10 cellular contexts compared by ENCODE assay signal in genomic region chr9:127991017-127991756, GRCh38. TPM values are rescaled to one million over a fixed set of nuclear protein-coding genes. Genes with fewer than 3 reads are reported as not detected.
DNase-seq lines count a peak whose midpoint lies in the region; ATAC-seq and TF ChIP-seq lines count a peak whose summit lies in the region.
"Had no signal": no experiment of that assay in that cellular context is flagged by ENCODE, and none has a peak within 500 bp of the region (broad histone marks: within the 10 kb centered on the region; RNA-seq: fewer than 3 reads in every experiment).

No MANE protein-coding gene starts in this region.

- ATAC-seq in CD4-positive, alpha-beta T cell (ENCODE audit: poor library complexity): peak; percentile 71
- peak; percentile 90 for ATAC-seq in T-helper 17 cell
- peak; percentile 71 for ATAC-seq in left lobe of liver
- no peak for ATAC-seq in GM19328 (IDR thresholded peaks at IDR 0.05; ENCODE audit: unreplicated experiment)
- ATAC-seq in HG03439 (IDR thresholded peaks at IDR 0.05; ENCODE audit: unreplicated experiment): no peak

- no peaks in the 10 kb centered on the region for H3K9me3 ChIP-seq in CD4-positive, alpha-beta T cell (ENCODE audit: control insufficient read depth, low read length)
- no peaks in the 10 kb centered on the region for H3K9me3 ChIP-seq in T-helper 17 cell (ENCODE audit: control insufficient read depth, low read length, poor library complexity, severe bottlenecking)

- no peaks in the 10 kb centered on the region for H3K27me3 Mint-ChIP-seq in CD4-positive, alpha-beta T cell
- no peaks in the 10 kb centered on the region for H3K27me3 Mint-ChIP-seq in T-helper 17 cell

- no peaks in the 10 kb centered on the region for H3K9me3 Mint-ChIP-seq in CD4-positive, alpha-beta T cell
- H3K9me3 Mint-ChIP-seq: activated T-helper 2 cell treated with anti-CD3 and anti-CD28 coated beads, Interferon-gamma antibody, Interleukin-2, Interleukin-4, amounts not matched to agents 10 μg/mL and 5 μg/mL and 100 μg/mL, durations not matched to agents 14 hours and 24 hours and 36 hours had no signal

- H3K27ac Mint-ChIP-seq in CD4-positive, alpha-beta T cell: peak overlapping the region; percentile 38
- H3K27ac Mint-ChIP-seq in T-helper 17 cell: peak overlapping the region; percentile 83
- H3K27ac Mint-ChIP-seq: activated T-helper 2 cell treated with anti-CD3 and anti-CD28 coated beads, Interferon-gamma antibody, Interleukin-2, Interleukin-4, amounts not matched to agents 10 μg/mL and 5 μg/mL and 100 μg/mL, durations not matched to agents 14 hours and 24 hours and 36 hours had no signal

- CTCF ChIA-PET in CD4-positive, alpha-beta T cell (lab: Charles Lee): interaction anchor here (1.1 to 1.5 kb wide), 2 partner anchors 9 to 36 kb away, joined by 4 read pairs; no protein-coding TSS in a partner anchor

- no peak for TF ChIP-seq CTCF in CD4-positive, alpha-beta T cell (IDR thresholded peaks at IDR 0.05)

- peaks cover 49% of the 10 kb centered on the region for H3K4me1 Mint-ChIP-seq in CD4-positive, alpha-beta T cell (ENCODE audit: low read depth)
- peaks cover 24% of the 10 kb centered on the region for H3K4me1 Mint-ChIP-seq in T-helper 17 cell

- no peak overlapping the region for H3K27ac ChIP-seq in CD4-positive, alpha-beta T cell (ENCODE audit: low read depth, low read length)

- DNase-seq in CD4-positive, alpha-beta T cell: no peak
- DNase-seq in HT-29 (ENCODE audit: low spot score) (peak; percentile 97), T-helper 17 cell (no peak), left lobe of liver (ENCODE audit: low spot score) (peak; percentile 94), NCI-H526 (lab: John Stamatoyannopoulos, UW) (no peak)
- DNase-seq in stimulated activated CD4-positive, alpha-beta T cell treated with anti-CD3 and anti-CD28 coated beads, Interleukin-12 subunit alpha, Interleukin-12 subunit beta, amount 100 ng/mL, for 4 hours: no peak
- DNase-seq: DND-41 had no signal

- intact Hi-C loops in CD4-positive, alpha-beta T cell (cut with DNase I, micrococcal nuclease): no loop called here

- no peak overlapping the region for H3K4me3 Mint-ChIP-seq in CD4-positive, alpha-beta T cell
- no peak overlapping the region for H3K4me3 Mint-ChIP-seq in T-helper 17 cell

- POLR2A ChIA-PET in CD4-positive, alpha-beta T cell (lab: Charles Lee): interaction anchor here (0.5 to 2.5 kb wide), 7 partner anchors 8 to 102 kb away, joined by 3 to 9 read pairs (median 4); partner anchors contain the start of gene EEIG1

- H3K27me3 ChIP-seq in CD4-positive, alpha-beta T cell (ENCODE audit: control insufficient read depth, insufficient read depth, low read length): no peaks in the 10 kb centered on the region

- no peaks in the 10 kb centered on the region for H3K36me3 Mint-ChIP-seq in CD4-positive, alpha-beta T cell (ENCODE audit: low read depth)
- H3K36me3 Mint-ChIP-seq in T-helper 17 cell (ENCODE audit: low read depth): no peaks in the 10 kb centered on the region

RNA-seq across cellular contexts. Expression of gene EEIG1, which starts 10.4 kb away (rescaled TPM):
- total RNA-seq in CD4-positive, alpha-beta T cell: 100 to 1,000 TPM; 440 to 463 TPM
- 36.0 and 45.3 TPM in 2 replicates for total RNA-seq in HT-29 (2014; rRNA removed; shearing (Covaris generic))
- total RNA-seq in T-helper 17 cell (100 to 1,000 TPM; 254 to 268 TPM), left lobe of liver (42.5 TPM)

RNA-seq across cellular contexts. Expression of gene DPM2, which starts 53.5 kb away (rescaled TPM):
- 10 to 100 TPM; 41.7 to 47.6 TPM for total RNA-seq in CD4-positive, alpha-beta T cell
- total RNA-seq in HT-29 (2014; rRNA removed; shearing (Covaris generic)): 44.3 and 47.0 TPM in 2 replicates
- total RNA-seq in T-helper 17 cell (10 to 100 TPM; 23.3 to 26.2 TPM), left lobe of liver (12.4 TPM)

Comparison
In these comparisons a context has a peak if more than half of its experiments do, and no peak if none do; other contexts are left out.
1. ATAC-seq: peak in CD4-positive, alpha-beta T cell (single experiment), T-helper 17 cell (single experiment) and left lobe of liver (single experiment); none in GM19328 (single experiment) and HG03439 (single experiment).
2. DNase-seq: peak in HT-29 (single experiment) and left lobe of liver (single experiment); none in CD4-positive, alpha-beta T cell (0 of 10), T-helper 17 cell (0 of 3), NCI-H526 (0 of 2) and stimulated activated CD4-positive, alpha-beta T cell treated with anti-CD3 and anti-CD28 coated beads, Interleukin-12 subunit alpha, Interleukin-12 subunit beta, amount 100 ng/mL, for 4 hours (single experiment).